8 cellular contexts compared by ENCODE assay signal in genomic region chr3:44355634-44356033, GRCh38. TPM values are rescaled to one million over a fixed set of nuclear protein-coding genes. Genes with fewer than 3 reads are reported as not detected.
DNase-seq lines count a peak whose midpoint lies in the region; ATAC-seq and TF ChIP-seq lines count a peak whose summit lies in the region.

No MANE protein-coding gene starts in this region.

- in situ Hi-C loops in brain microvascular endothelial cell (cut with HindIII; ENCODE audit: low pct_ligation_motif_present, low sequenced_read_pairs): no loop called here

- TF ChIP-seq POLR2A in esophagus squamous epithelium (IDR thresholded peaks at IDR 0.05): no peak
- TF ChIP-seq POLR2A in vagina (IDR thresholded peaks at IDR 0.05): no peak

- H3K27ac ChIP-seq in brain microvascular endothelial cell (peak overlapping the region; percentile 1), lung (ENCODE audit: low read depth in 1 of 2, low read length in 1 of 2) (peak overlapping the region in 1 of 2 donors; percentile 72), esophagus squamous epithelium (peak overlapping the region in 2 of 4 donors; percentile 36 to 48), vagina (no peak overlapping the region)

- H3K4me3 ChIP-seq in brain microvascular endothelial cell (ENCODE audit: low read depth, low read length) (no peak overlapping the region), lung (no peak overlapping the region), esophagus squamous epithelium (no peak overlapping the region), vagina (no peak overlapping the region)

- ATAC-seq in lung (ENCODE audit: insufficient read depth, low FRiP score) (peak; percentile 72), HG02623 (IDR thresholded peaks at IDR 0.05; ENCODE audit: unreplicated experiment) (no peak)
- ATAC-seq in activated naive CD4-positive, alpha-beta T cell treated with anti-CD3 and anti-CD28 coated beads, Interleukin-2, amount 50 U/mL, for 72 hours: no peak

- H3K9me3 ChIP-seq in lung (ENCODE audit: control insufficient read depth in 2 of 2, insufficient read depth in 1 of 2, low read length in 1 of 2) (no peaks in the 10 kb centered on the region), esophagus squamous epithelium (no peaks in the 10 kb centered on the region), vagina (no peaks in the 10 kb centered on the region)

- H3K4me1 ChIP-seq in lung (ENCODE audit: control insufficient read depth in 2 of 2, insufficient read depth in 2 of 2, low read length in 2 of 2) (peaks cover 0 to 5% of the 10 kb centered on the region in 2 donors), esophagus squamous epithelium (peaks cover 0 to 17% (median 3%) of the 10 kb centered on the region in 3 donors), vagina (no peaks in the 10 kb centered on the region)

- H3K36me3 Mint-ChIP-seq in activated naive CD4-positive, alpha-beta T cell treated with anti-CD3 and anti-CD28 coated beads, Interleukin-2, amount 50 U/mL, for 72 hours: no peaks in the 10 kb centered on the region

- 24 to 25% methylated on average over 2 of the region's 2 CpGs for WGBS in lung, 2 donors
- 16 to 29% methylated on average over 2 of the region's 2 CpGs for WGBS in esophagus squamous epithelium, 2 donors

- H3K36me3 ChIP-seq in brain microvascular endothelial cell (replicated peaks) (no peaks in the 10 kb centered on the region), lung (ENCODE audit: control insufficient read depth in 2 of 2, insufficient read depth in 2 of 2, low read length in 2 of 2) (peaks cover 1 to 6% of the 10 kb centered on the region in 2 donors), esophagus squamous epithelium (peaks cover 0 to 23% (median 4%) of the 10 kb centered on the region in 3 donors), vagina (no peaks in the 10 kb centered on the region)

- intact Hi-C loops in esophagus squamous epithelium (cut with DNase I) (no loop called here), vagina (cut with DNase I) (no loop called here)

- no peaks in the 10 kb centered on the region for H3K27me3 ChIP-seq in brain microvascular endothelial cell (replicated peaks)
- H3K27me3 ChIP-seq in lung (ENCODE audit: control insufficient read depth, insufficient read depth): no peaks in the 10 kb centered on the region
- H3K27me3 ChIP-seq in esophagus squamous epithelium: no peaks in the 10 kb centered on the region
- H3K27me3 ChIP-seq in vagina: no peaks in the 10 kb centered on the region

- DNase-seq in Ammon's horn (ENCODE audit: low spot score) (peak; percentile 43), MV-4-11 (lab: John Stamatoyannopoulos, UW) (peak; percentile 95), brain microvascular endothelial cell (peak; percentile 79), lung (ENCODE audit: low spot score) (no peak), esophagus squamous epithelium (lab: John Stamatoyannopoulos, UW) (no peak), vagina (ENCODE audit: extremely low spot score in 2 of 2) (no peak)
- DNase-seq in activated naive CD4-positive, alpha-beta T cell treated with anti-CD3 and anti-CD28 coated beads, Interleukin-2, amount 50 U/mL, for 72 hours (ENCODE audit: low spot score in 2 of 2): no peak

- H3K27ac Mint-ChIP-seq in activated naive CD4-positive, alpha-beta T cell treated with anti-CD3 and anti-CD28 coated beads, Interleukin-2, amount 50 U/mL, for 72 hours: no peak overlapping the region

- no peaks in the 10 kb centered on the region for H3K9me3 Mint-ChIP-seq in activated naive CD4-positive, alpha-beta T cell treated with anti-CD3 and anti-CD28 coated beads, Interleukin-2, amount 50 U/mL, for 72 hours

- TF ChIP-seq CTCF in brain microvascular endothelial cell (IDR thresholded peaks at IDR 0.05; ENCODE audit: low read depth, low read length, missing control alignments) (no peak), lung (IDR thresholded peaks at IDR 0.05; ENCODE audit: control extremely low read depth, extremely low read depth) (no peak), esophagus squamous epithelium (IDR thresholded peaks at IDR 0.05) (no peak), vagina (IDR thresholded peaks at IDR 0.05) (no peak)

RNA-seq across cellular contexts. Expression of gene TCAIM, which starts 17.1 kb away (rescaled TPM):
- 10 to 100 TPM; 22.8 to 42.1 TPM for total RNA-seq in lung
- polyA plus RNA-seq in lung: 10 to 100 TPM; 14.4 to 15.1 TPM
- 10 to 100 TPM; 15.6 to 25.0 (median 22.6) TPM for total RNA-seq in esophagus squamous epithelium
- 10 to 100 TPM; 19.7 to 22.4 TPM for total RNA-seq in activated naive CD4-positive, alpha-beta T cell treated with anti-CD3 and anti-CD28 coated beads, Interleukin-2, amount 50 U/mL, for 72 hours
- total RNA-seq in vagina: 17.9 TPM

Comparison
In these comparisons a context has a peak if more than half of its experiments do, and no peak if none do; other contexts are left out.
1. DNase-seq: peak in Ammon's horn (single experiment), MV-4-11 (single experiment) and brain microvascular endothelial cell (single experiment); none in lung (single experiment), esophagus squamous epithelium (single experiment), activated naive CD4-positive, alpha-beta T cell treated with anti-CD3 and anti-CD28 coated beads, Interleukin-2, amount 50 U/mL, for 72 hours (0 of 2) and vagina (0 of 2).